In genomic region chr6:84728602-84729001, GRCh38 we compare ENCODE assay signal across 8 cellular contexts. TPM values are rescaled to one million over a fixed set of nuclear protein-coding genes. Genes with fewer than 3 reads are reported as not detected.
DNase-seq lines count a peak whose midpoint lies in the region; ATAC-seq lines count a peak whose summit lies in the region.

No MANE protein-coding gene starts in this region.

- no peaks in the 10 kb centered on the region for H3K36me3 Mint-ChIP-seq in stimulated activated memory B cell treated with anti-CD40 and anti-IgM and Interleukin-4, amounts not matched to agents 10 μg/mL and 1 μg/mL and 100 μg/mL, for 72 hours

- H3K9me3 Mint-ChIP-seq in stimulated activated memory B cell treated with anti-CD40 and anti-IgM and Interleukin-4, amounts not matched to agents 10 μg/mL and 1 μg/mL and 100 μg/mL, for 72 hours: no peaks in the 10 kb centered on the region

- peak; percentile 53 for ATAC-seq in HG02759 (IDR thresholded peaks at IDR 0.05; ENCODE audit: unreplicated experiment)
- ATAC-seq in stimulated activated memory B cell treated with anti-CD40 and anti-IgM and Interleukin-4, amounts not matched to agents 10 μg/mL and 1 μg/mL and 100 μg/mL, for 72 hours: no peak
- no peak for ATAC-seq in HG03457 (IDR thresholded peaks at IDR 0.05; ENCODE audit: unreplicated experiment)

- H3K27ac Mint-ChIP-seq in stimulated activated memory B cell treated with anti-CD40 and anti-IgM and Interleukin-4, amounts not matched to agents 10 μg/mL and 1 μg/mL and 100 μg/mL, for 72 hours: no peak overlapping the region

- H3K27me3 Mint-ChIP-seq in stimulated activated memory B cell treated with anti-CD40 and anti-IgM and Interleukin-4, amounts not matched to agents 10 μg/mL and 1 μg/mL and 100 μg/mL, for 72 hours: no peaks in the 10 kb centered on the region

- H3K4me3 Mint-ChIP-seq in stimulated activated memory B cell treated with anti-CD40 and anti-IgM and Interleukin-4, amounts not matched to agents 10 μg/mL and 1 μg/mL and 100 μg/mL, for 72 hours: no peak overlapping the region

- H3K4me1 Mint-ChIP-seq in stimulated activated memory B cell treated with anti-CD40 and anti-IgM and Interleukin-4, amounts not matched to agents 10 μg/mL and 1 μg/mL and 100 μg/mL, for 72 hours: no peaks in the 10 kb centered on the region

- DNase-seq in Caki2 (ENCODE audit: low read depth) (peak; percentile 1), SHP77 (lab: John Stamatoyannopoulos, UW) (peak; percentile 10 to 14), iPS DF 4.7 (ENCODE audit: extremely low read depth, low spot score) (peak; percentile 11), NCI-H2107 (lab: John Stamatoyannopoulos, UW) (no peak)
- no peak for DNase-seq in activated CD4-positive, alpha-beta T cell treated with anti-CD3 and anti-CD28 coated beads for 48 hours

- in situ Hi-C loops in Caki2 (cut with HindIII; ENCODE audit: low pct_unique_long_range_greater_than_20kb, low sequenced_read_pairs): no loop called here

RNA-seq across cellular contexts. Expression of gene TBX18, which starts 35.8 kb away (rescaled TPM):
- not detected in 2 replicates for total RNA-seq in Caki2 (2014; rRNA removed; shearing (Covaris generic); ENCODE audit: low replicate concordance)

Comparison
In these comparisons a context has a peak if more than half of its experiments do, and no peak if none do; other contexts are left out.
1. DNase-seq: peak in Caki2 (single experiment), SHP77 (2 of 2) and iPS DF 4.7 (single experiment); none in NCI-H2107 (single experiment) and activated CD4-positive, alpha-beta T cell treated with anti-CD3 and anti-CD28 coated beads for 48 hours (single experiment).